ENCODE assay signal across 18 cellular contexts in genomic region chr20:57653546-57653900, GRCh38. TPM values are rescaled to one million over a fixed set of nuclear protein-coding genes. Genes with fewer than 3 reads are reported as not detected.
DNase-seq lines count a peak whose midpoint lies in the region; ATAC-seq and TF ChIP-seq lines count a peak whose summit lies in the region.
"Had no signal": no experiment of that assay in that cellular context is flagged by ENCODE, and none has a peak within 500 bp of the region (broad histone marks: within the 10 kb centered on the region; RNA-seq: fewer than 3 reads in every experiment).

No MANE protein-coding gene starts in this region.

- H4K5ac ChIP-seq in mesendoderm (ENCODE audit: low read length) = no peak overlapping the region

- H3K56ac ChIP-seq in mesendoderm (ENCODE audit: low read length) = no peak overlapping the region

- H3K9ac ChIP-seq in mesendoderm (ENCODE audit: low read length) = no peak overlapping the region

- ATAC-seq in omental fat pad (ENCODE audit: low FRiP score) (no peak), GM21619 (IDR thresholded peaks at IDR 0.05; ENCODE audit: unreplicated experiment) (no peak)

- no peaks in the 10 kb centered on the region for H3K9me3 Mint-ChIP-seq in activated CD4-positive, alpha-beta memory T cell treated with anti-CD3 and anti-CD28 coated beads, Interleukin-2, amount 10 ng/mL, durations not matched to agents 7 days and 5 days
- no peaks in the 10 kb centered on the region for H3K9me3 Mint-ChIP-seq in activated CD4-positive, alpha-beta memory T cell treated with anti-CD3 and anti-CD28 coated beads for 36 hours
- no peaks in the 10 kb centered on the region for H3K9me3 Mint-ChIP-seq in chondrocyte (ENCODE audit: low read depth)
- H3K9me3 Mint-ChIP-seq: activated CD8-positive, alpha-beta T cell treated with anti-CD3 and anti-CD28 coated beads for 36 hours; natural killer cell treated with Interleukin-12 subunit alpha and Interleukin-12 subunit beta and Interleukin-15 and Interleukin-18, amount 100 ng/mL, for 72 hours had no signal

- peaks cover 2% of the 10 kb centered on the region for H3K27me3 Mint-ChIP-seq in activated CD4-positive, alpha-beta memory T cell treated with anti-CD3 and anti-CD28 coated beads, Interleukin-2, amount 10 ng/mL, durations not matched to agents 7 days and 5 days
- no peaks in the 10 kb centered on the region for H3K27me3 Mint-ChIP-seq in activated CD4-positive, alpha-beta memory T cell treated with anti-CD3 and anti-CD28 coated beads for 36 hours
- H3K27me3 Mint-ChIP-seq in chondrocyte (ENCODE audit: low read depth) = no peaks in the 10 kb centered on the region
- H3K27me3 Mint-ChIP-seq: activated CD8-positive, alpha-beta T cell treated with anti-CD3 and anti-CD28 coated beads for 36 hours had no signal

- POLR2A ChIA-PET in activated CD4-positive, alpha-beta memory T cell treated with anti-CD3 and anti-CD28 coated beads, Interleukin-2, amount 10 ng/mL, durations not matched to agents 7 days and 5 days (lab: Charles Lee) = interaction anchor here (0.9 to 1.2 kb wide), 3 partner anchors 31 to 34 kb away, joined by 3 to 5 read pairs (median 5); partner anchors contain the start of gene ZBP1
- POLR2A ChIA-PET in activated CD4-positive, alpha-beta memory T cell treated with anti-CD3 and anti-CD28 coated beads for 36 hours (lab: Charles Lee) = no interaction called here

- no peak overlapping the region for H3K18ac ChIP-seq in mesendoderm (ENCODE audit: low read length)

- peaks cover 9% of the 10 kb centered on the region for H3K4me1 Mint-ChIP-seq in activated CD4-positive, alpha-beta memory T cell treated with anti-CD3 and anti-CD28 coated beads, Interleukin-2, amount 10 ng/mL, durations not matched to agents 7 days and 5 days
- peaks cover 11% of the 10 kb centered on the region for H3K4me1 Mint-ChIP-seq in activated CD4-positive, alpha-beta memory T cell treated with anti-CD3 and anti-CD28 coated beads for 36 hours (ENCODE audit: low read depth)
- peaks cover 13% of the 10 kb centered on the region for H3K4me1 Mint-ChIP-seq in chondrocyte (ENCODE audit: low read depth)

- peak; percentile 10 for DNase-seq in activated CD4-positive, alpha-beta memory T cell treated with anti-CD3 and anti-CD28 coated beads, Interleukin-2, amount 10 ng/mL, durations not matched to agents 7 days and 5 days
- no peak for DNase-seq in activated CD4-positive, alpha-beta memory T cell treated with anti-CD3 and anti-CD28 coated beads for 36 hours
- DNase-seq in GM13977 (ENCODE audit: low spot score) = peak; percentile 45
- DNase-seq in chondrocyte (ENCODE audit: low spot score) = peak; percentile 75
- DNase-seq in omental fat pad (ENCODE audit: low spot score) = peak; percentile 8
- DNase-seq in mesendoderm = no peak
- DNase-seq in medulla oblongata (ENCODE audit: extremely low spot score) = no peak
- DNase-seq: gastrocnemius medialis, HCEC 1CT, mesenchymal stem cell had no signal

- TF ChIP-seq CTCF in GM13977 (IDR thresholded peaks at IDR 0.05; ENCODE audit: extremely low read depth, insufficient read depth, missing control alignments) (no peak), chondrocyte (IDR thresholded peaks at IDR 0.05) (no peak), omental fat pad (IDR thresholded peaks at IDR 0.05) (no peak)

- H3K4me3 Mint-ChIP-seq in activated CD4-positive, alpha-beta memory T cell treated with anti-CD3 and anti-CD28 coated beads, Interleukin-2, amount 10 ng/mL, durations not matched to agents 7 days and 5 days = no peak overlapping the region
- H3K4me3 Mint-ChIP-seq in activated CD4-positive, alpha-beta memory T cell treated with anti-CD3 and anti-CD28 coated beads for 36 hours = no peak overlapping the region
- H3K4me3 Mint-ChIP-seq in chondrocyte (ENCODE audit: unreplicated experiment) = no peak overlapping the region
- H3K4me3 Mint-ChIP-seq: activated CD8-positive, alpha-beta T cell treated with anti-CD3 and anti-CD28 coated beads for 36 hours; natural killer cell treated with Interleukin-12 subunit alpha and Interleukin-12 subunit beta and Interleukin-15 and Interleukin-18, amount 100 ng/mL, for 72 hours had no signal

- no peaks in the 10 kb centered on the region for H3K4me1 ChIP-seq in mesendoderm (ENCODE audit: control insufficient read depth, low read depth, low read length)
- H3K4me1 ChIP-seq: gastrocnemius medialis had no signal

- H2BK15ac ChIP-seq in mesendoderm (replicated peaks; ENCODE audit: low read depth) = no peak overlapping the region

- H3K4me2 ChIP-seq in mesendoderm (ENCODE audit: low read length) = no peak overlapping the region
- H3K4me2 ChIP-seq: A549 had no signal

- no peak overlapping the region for H3K23ac ChIP-seq in mesendoderm (ENCODE audit: low read length)

- in situ Hi-C loops in GM13977 (cut with MboI; ENCODE audit: low pct_unique_long_range_greater_than_20kb, low sequenced_read_pairs, unreplicated experiment) = loop anchor here (10.0 kb wide), 1 partner anchor 431 kb away; no protein-coding TSS in a partner anchor

- H3K36me3 Mint-ChIP-seq in activated CD4-positive, alpha-beta memory T cell treated with anti-CD3 and anti-CD28 coated beads, Interleukin-2, amount 10 ng/mL, durations not matched to agents 7 days and 5 days (ENCODE audit: low read depth) = no peaks in the 10 kb centered on the region
- peaks cover 1% of the 10 kb centered on the region for H3K36me3 Mint-ChIP-seq in activated CD4-positive, alpha-beta memory T cell treated with anti-CD3 and anti-CD28 coated beads for 36 hours
- peaks cover 34% of the 10 kb centered on the region for H3K36me3 Mint-ChIP-seq in chondrocyte (ENCODE audit: low read depth)
- H3K36me3 Mint-ChIP-seq: natural killer cell treated with Interleukin-12 subunit alpha and Interleukin-12 subunit beta and Interleukin-15 and Interleukin-18, amount 100 ng/mL, for 72 hours had no signal

- H3K4me3 ChIP-seq in mesendoderm (ENCODE audit: low read length) = no peak overlapping the region
- H3K4me3 ChIP-seq: A549, gastrocnemius medialis, prostate gland, tibial nerve had no signal

- H2BK5ac ChIP-seq in mesendoderm (ENCODE audit: low read length) = no peak overlapping the region

- no peak overlapping the region for H2AK5ac ChIP-seq in mesendoderm (ENCODE audit: low read length)

- no peaks in the 10 kb centered on the region for H3K27me3 ChIP-seq in mesendoderm (ENCODE audit: insufficient read depth, low read length, poor library complexity)
- H3K27me3 ChIP-seq: gastrocnemius medialis, tibial nerve had no signal

- H2BK120ac ChIP-seq in mesendoderm (ENCODE audit: low read depth, low read length) = no peak overlapping the region

- H3K79me1 ChIP-seq in mesendoderm (ENCODE audit: low read length) = peaks cover 12% of the 10 kb centered on the region

- H4K8ac ChIP-seq in mesendoderm (ENCODE audit: low read depth, low read length) = no peak overlapping the region

- no peak overlapping the region for H3K27ac ChIP-seq in mesendoderm (ENCODE audit: low read depth, low read length)
- H3K27ac ChIP-seq: gastrocnemius medialis, tibial nerve had no signal

- no peak overlapping the region for H3K4ac ChIP-seq in mesendoderm (ENCODE audit: low read depth, low read length)

- CTCF ChIA-PET in activated CD4-positive, alpha-beta memory T cell treated with anti-CD3 and anti-CD28 coated beads, Interleukin-2, amount 10 ng/mL, durations not matched to agents 7 days and 5 days (lab: Charles Lee) = interaction anchor here (0.5 to 2.3 kb wide), 16 partner anchors 10 to 585 kb away, joined by 3 to 12 read pairs (median 4); partner anchors contain the start of gene ZBP1
- CTCF ChIA-PET in activated CD4-positive, alpha-beta memory T cell treated with anti-CD3 and anti-CD28 coated beads for 36 hours (lab: Charles Lee) = interaction anchor here (0.6 to 3.7 kb wide), 28 partner anchors 11 to 562 kb away, joined by 3 to 44 read pairs (median 4); no protein-coding TSS in a partner anchor

- H3K79me2 ChIP-seq in mesendoderm (ENCODE audit: control insufficient read depth, insufficient read depth, low read length) = peaks cover 6% of the 10 kb centered on the region

- no peak overlapping the region for H3K27ac Mint-ChIP-seq in activated CD4-positive, alpha-beta memory T cell treated with anti-CD3 and anti-CD28 coated beads, Interleukin-2, amount 10 ng/mL, durations not matched to agents 7 days and 5 days
- no peak overlapping the region for H3K27ac Mint-ChIP-seq in activated CD4-positive, alpha-beta memory T cell treated with anti-CD3 and anti-CD28 coated beads for 36 hours
- no peak overlapping the region for H3K27ac Mint-ChIP-seq in chondrocyte (ENCODE audit: unreplicated experiment)
- H3K27ac Mint-ChIP-seq: activated CD8-positive, alpha-beta T cell treated with anti-CD3 and anti-CD28 coated beads for 36 hours; natural killer cell treated with Interleukin-12 subunit alpha and Interleukin-12 subunit beta and Interleukin-15 and Interleukin-18, amount 100 ng/mL, for 72 hours had no signal

- intact Hi-C loops in activated CD4-positive, alpha-beta memory T cell treated with anti-CD3 and anti-CD28 coated beads for 36 hours (cut with micrococcal nuclease) = loop anchor here (5.0 to 10.0 kb wide), 3 partner anchors 374 to 551 kb away; no protein-coding TSS in a partner anchor

- WGBS in mesendoderm (ENCODE audit: extremely low coverage, insufficient coverage, low lambda C conversion rate) = no CpG with 5 or more reads among the region's 8 CpGs

- H3K36me3 ChIP-seq in mesendoderm (ENCODE audit: control insufficient read depth, insufficient read depth, low read length) = peaks cover 31% of the 10 kb centered on the region

RNA-seq across cellular contexts. Expression of gene ZBP1, which starts 33.3 kb away (rescaled TPM):
- 10 to 100 TPM; 51.9 to 57.7 TPM for total RNA-seq in activated CD4-positive, alpha-beta memory T cell treated with anti-CD3 and anti-CD28 coated beads, Interleukin-2, amount 10 ng/mL, durations not matched to agents 7 days and 5 days
- total RNA-seq in activated CD4-positive, alpha-beta memory T cell treated with anti-CD3 and anti-CD28 coated beads for 36 hours = 1 to 10 TPM in 1 of 2 experiments, under 1 TPM in 1; 0.73 to 1.1 TPM
- not detected in 3 replicates for total RNA-seq in chondrocyte
- total RNA-seq in omental fat pad = under 1 TPM in 3 of 4 donors, not detected in 1; 0.28 to 0.84 (median 0.56) TPM
- not detected for polyA plus RNA-seq in mesendoderm (2013, experiment 1 of 2)
- not detected for polyA plus RNA-seq in mesendoderm (2013, experiment 2 of 2)
- total RNA-seq: astrocyte, endothelial cell of umbilical vein, gastrocnemius medialis had no signal
- polyA plus RNA-seq: endothelial cell of umbilical vein had no signal

RNA-seq across cellular contexts. Expression of gene PMEPA1, which starts 56.3 kb away (rescaled TPM):
- total RNA-seq in activated CD4-positive, alpha-beta memory T cell treated with anti-CD3 and anti-CD28 coated beads, Interleukin-2, amount 10 ng/mL, durations not matched to agents 7 days and 5 days = 1 to 10 TPM in 1 of 2 experiments, under 1 TPM in 1; 0.76 to 1.3 TPM
- 1 to 10 TPM; 2.5 to 3.0 TPM for total RNA-seq in activated CD4-positive, alpha-beta memory T cell treated with anti-CD3 and anti-CD28 coated beads for 36 hours
- total RNA-seq in chondrocyte = 151 to 298 TPM (median 163 TPM) in 3 replicates
- 10 to 100 TPM; 10.4 to 42.7 (median 18.9) TPM for total RNA-seq in omental fat pad
- 52.6 TPM for polyA plus RNA-seq in mesendoderm (2013, experiment 1 of 2)
- polyA plus RNA-seq in mesendoderm (2013, experiment 2 of 2) = 52.5 TPM

Comparison
In these comparisons a context has a peak if more than half of its experiments do, and no peak if none do; other contexts are left out.
1. DNase-seq: peak in activated CD4-positive, alpha-beta memory T cell treated with anti-CD3 and anti-CD28 coated beads, Interleukin-2, amount 10 ng/mL, durations not matched to agents 7 days and 5 days (single experiment), GM13977 (single experiment), chondrocyte (single experiment) and omental fat pad (single experiment); none in activated CD4-positive, alpha-beta memory T cell treated with anti-CD3 and anti-CD28 coated beads for 36 hours (single experiment), mesendoderm (single experiment) and medulla oblongata (single experiment).
2. RNA of gene ZBP1, which starts 33.3 kb away (total RNA-seq): 51.9 to 57.7 TPM in activated CD4-positive, alpha-beta memory T cell treated with anti-CD3 and anti-CD28 coated beads, Interleukin-2, amount 10 ng/mL, durations not matched to agents 7 days and 5 days; 0.73 to 1.1 TPM in activated CD4-positive, alpha-beta memory T cell treated with anti-CD3 and anti-CD28 coated beads for 36 hours, 0.28 to 0.84 TPM in omental fat pad and not detected in chondrocyte; every median in the first group is over 10 times any median in the second.